1 cellular context compared by ENCODE assay signal in genomic region chr5:147956064-147956841, GRCh38.
TF ChIP-seq lines count a peak whose summit lies in the region.

No MANE protein-coding gene starts in this region.

TF ChIP-seq in K562, 482 proteins besides CTCF, POLR2A, EP300 and RAD21 (continued from another document):
- no peak for TF ChIP-seq CEBPB (tag; IDR thresholded peaks at IDR 0.05)
- no peak for TF ChIP-seq CBX5 (IDR thresholded peaks at IDR 0.05; ENCODE audit: borderline replicate concordance, low read depth)
- no peak for TF ChIP-seq POLR3G (IDR thresholded peaks at IDR 0.05; ENCODE audit: extremely low read depth, insufficient read length, insufficient replicate concordance)
- TF ChIP-seq MEF2A (IDR thresholded peaks at IDR 0.05; ENCODE audit: control insufficient read depth, low read depth, low read length), result no peak
- no peak for TF ChIP-seq IRF1 (CRISPR knock-in tag; IDR thresholded peaks at IDR 0.05; ENCODE audit: borderline replicate concordance)
